In genomic region chr1:15238789-15239188, GRCh38 we compare ENCODE assay signal across 27 cellular contexts. TPM values are rescaled to one million over a fixed set of nuclear protein-coding genes. Genes with fewer than 3 reads are reported as not detected.
"Had no signal": no experiment of that assay in that cellular context is flagged by ENCODE, and none has a peak within 500 bp of the region (broad histone marks: within the 10 kb centered on the region; RNA-seq: fewer than 3 reads in every experiment).

No MANE protein-coding gene starts in this region.

- H3K9me3 ChIP-seq: esophagus squamous epithelium, gastrocnemius medialis, heart right ventricle, left lung, lower lobe of right lung had no signal

- FAIRE-seq: colon, endometrium, islet of Langerhans, keratinocyte had no signal

- H3K36me3 ChIP-seq: esophagus squamous epithelium, gastrocnemius medialis, heart right ventricle, left lung, lower lobe of right lung had no signal

- H3K27me3 ChIP-seq: esophagus squamous epithelium, gastrocnemius medialis, left lung had no signal

- H3K4me3 ChIP-seq: coronary artery, esophagus squamous epithelium, gastrocnemius medialis, heart right ventricle, left lung, lower lobe of right lung had no signal

- DNase-seq: effector CD8-positive, alpha-beta T cell; effector memory CD8-positive, alpha-beta T cell; endodermal cell; erythroblast; esophagus squamous epithelium; foreskin fibroblast; foreskin melanocyte; gastrocnemius medialis; glutamatergic neuron; head of caudate nucleus; heart right ventricle; hippocampal formation; left cardiac atrium; left lung; left ventricle myocardium superior; lower lobe of right lung; mesenchymal stem cell; midbrain had no signal

- H3K27ac ChIP-seq: coronary artery, epithelial cell of prostate, esophagus squamous epithelium, gastrocnemius medialis, heart right ventricle, left lung, lower lobe of right lung had no signal

- H3K4me1 ChIP-seq: esophagus squamous epithelium, gastrocnemius medialis, heart right ventricle, lower lobe of right lung had no signal

- ATAC-seq: effector memory CD8-positive, alpha-beta T cell; esophagus mucosa; gastrocnemius medialis; heart right ventricle; left cardiac atrium; left lung; left ventricle myocardium superior; lower lobe of right lung had no signal

RNA-seq across cellular contexts. Expression of gene FHAD1, which starts 8.2 kb away (rescaled TPM):
- total RNA-seq: gastrocnemius medialis, glomerular endothelial cell, left ventricle myocardium superior, lung microvascular endothelial cell had no signal
